ENCODE assay signal across 1 cellular context in genomic region chr14:103539056-103539825, GRCh38.
TF ChIP-seq lines count a peak whose summit lies in the region.

No MANE protein-coding gene starts in this region.

TF ChIP-seq in GM12878, 131 proteins besides CTCF, POLR2A, EP300 and RAD21:
- TF ChIP-seq E4F1 (IDR thresholded peaks at IDR 0.05; ENCODE audit: borderline replicate concordance, partially characterized antibody) (no peak), SRF (IDR thresholded peaks at IDR 0.05; ENCODE audit: low read depth in 2 of 2, low read length in 2 of 2) (no peak), SMC3 (IDR thresholded peaks at IDR 0.05; ENCODE audit: borderline replicate concordance, low read length) (no peak), MLLT1 (IDR thresholded peaks at IDR 0.05) (no peak), SIN3A (IDR thresholded peaks at IDR 0.05; ENCODE audit: low read depth, low read length) (no peak), BCLAF1 (IDR thresholded peaks at IDR 0.05) (no peak), USF1 (IDR thresholded peaks at IDR 0.05; ENCODE audit: borderline replicate concordance, extremely low read length, insufficient read depth, low read depth, low read length) (no peak), NR2C1 (IDR thresholded peaks at IDR 0.05) (no peak), CEBPB (IDR thresholded peaks at IDR 0.05; ENCODE audit: borderline replicate concordance in 1 of 2, low read depth in 2 of 2, low read length in 2 of 2) (no peak), CBX3 (IDR thresholded peaks at IDR 0.05; ENCODE audit: borderline replicate concordance, low read depth) (no peak), KAT2A (conservative IDR thresholded peaks at IDR 0.05; ENCODE audit: control insufficient read depth, low read depth, low read length) (no peak), STAT1 (conservative IDR thresholded peaks at IDR 0.05) (no peak), TCF12 (IDR thresholded peaks at IDR 0.05; ENCODE audit: low read depth, low read length) (no peak)
